Comparison of ENCODE assay signal across 13 cellular contexts in genomic region chr11:128745296-128746183, GRCh38. TPM values are rescaled to one million over a fixed set of nuclear protein-coding genes. Genes with fewer than 3 reads are reported as not detected.
DNase-seq lines count a peak whose midpoint lies in the region; ATAC-seq and TF ChIP-seq lines count a peak whose summit lies in the region.
"Had no signal": no experiment of that assay in that cellular context is flagged by ENCODE, and none has a peak within 500 bp of the region (broad histone marks: within the 10 kb centered on the region; RNA-seq: fewer than 3 reads in every experiment).

No MANE protein-coding gene starts in this region.

- no peaks in the 10 kb centered on the region for H3K9me3 Mint-ChIP-seq in WTC11
- no peaks in the 10 kb centered on the region for H3K9me3 Mint-ChIP-seq in immature natural killer cell

- H3K4me3 Mint-ChIP-seq in WTC11 (no peak overlapping the region), immature natural killer cell (peak overlapping the region; percentile 39 to 71 (median 62))

- no peak overlapping the region for H3K27ac Mint-ChIP-seq in WTC11
- peak overlapping the region; percentile 77 to 98 (median 96) for H3K27ac Mint-ChIP-seq in immature natural killer cell

- DNase-seq in AG09319 (ENCODE audit: extremely low read depth, low read depth) (peak; percentile 27), GM04503 (ENCODE audit: low read depth) (peak; percentile 19), WTC11 (ENCODE audit: low spot score) (no peak), immature natural killer cell (no peak), DMS53 (lab: John Stamatoyannopoulos, UW) (no peak), GM19240 (ENCODE audit: insufficient read length, low spot score) (no peak), NCI-H2171 treated with DMSO at 0.1 percent for 48 hours (lab: John Stamatoyannopoulos, UW) (no peak)
- DNase-seq: foreskin keratinocyte, HCEC 1CT, mammary epithelial cell, NCI-H2081 treated with DMSO at 0.1 percent for 48 hours, SJCRH30 had no signal

- H3K4me1 Mint-ChIP-seq in WTC11 (peaks cover 28% of the 10 kb centered on the region), immature natural killer cell (peaks cover 96 to 97% of the 10 kb centered on the region in 2 donors)

- H3K27me3 Mint-ChIP-seq in WTC11 (ENCODE audit: low read depth): peaks cover 21% of the 10 kb centered on the region
- peaks cover 0 to 5% (median 3%) of the 10 kb centered on the region in 3 donors for H3K27me3 Mint-ChIP-seq in immature natural killer cell (ENCODE audit: low read depth in 3 of 3)

- ATAC-seq in WTC11 (no peak), GM21619 (IDR thresholded peaks at IDR 0.05; ENCODE audit: unreplicated experiment) (no peak)
- ATAC-seq: foreskin keratinocyte had no signal

- POLR2A ChIA-PET in WTC11 (lab: Charles Lee): no interaction called here

- CTCF ChIA-PET in WTC11 (lab: Charles Lee): interaction anchor here (1.2 kb wide), 1 partner anchor 85 kb away, joined by 4 read pairs; no protein-coding TSS in a partner anchor

- H3K36me3 Mint-ChIP-seq in WTC11 (no peaks in the 10 kb centered on the region), immature natural killer cell (peaks cover 5 to 8% (median 6%) of the 10 kb centered on the region in 3 donors)

- TF ChIP-seq CTCF in AG09319 (IDR thresholded peaks at IDR 0.05; ENCODE audit: low read depth, low read length) (peak; percentile 17), WTC11 (IDR thresholded peaks at IDR 0.05) (no peak)

TF ChIP-seq in WTC11, 78 proteins besides CTCF, POLR2A, EP300 and RAD21:
- TF ChIP-seq, protein P1, sequence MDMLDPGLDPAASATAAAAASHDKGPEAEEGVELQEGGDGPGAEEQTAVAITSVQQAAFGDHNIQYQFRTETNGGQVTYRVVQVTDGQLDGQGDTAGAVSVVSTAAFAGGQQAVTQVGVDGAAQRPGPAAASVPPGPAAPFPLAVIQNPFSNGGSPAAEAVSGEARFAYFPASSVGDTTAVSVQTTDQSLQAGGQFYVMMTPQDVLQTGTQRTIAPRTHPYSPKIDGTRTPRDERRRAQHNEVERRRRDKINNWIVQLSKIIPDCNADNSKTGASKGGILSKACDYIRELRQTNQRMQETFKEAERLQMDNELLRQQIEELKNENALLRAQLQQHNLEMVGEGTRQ (CRISPR knock-in tag; IDR thresholded peaks at IDR 0.05): 0 out of 2 replicates have a peak, but pooled peaks have one; percentile 16
- TF ChIP-seq RELA (CRISPR knock-in tag; IDR thresholded peaks at IDR 0.05; ENCODE audit: borderline replicate concordance) (no peak), ZNF423 (CRISPR knock-in tag; IDR thresholded peaks at IDR 0.05) (no peak), JAZF1 (CRISPR knock-in tag; IDR thresholded peaks at IDR 0.05) (no peak), ZSCAN18 (CRISPR knock-in tag; IDR thresholded peaks at IDR 0.05) (no peak), USF1 (CRISPR knock-in tag; IDR thresholded peaks at IDR 0.05) (no peak), E2F4 (CRISPR knock-in tag; IDR thresholded peaks at IDR 0.05; ENCODE audit: borderline replicate concordance, low read depth) (no peak)

RNA-seq across cellular contexts. Expression of gene FLI1, which starts 51.7 kb away (rescaled TPM):
- total RNA-seq in WTC11 (2021): 0.39 to 0.63 TPM (median 0.44 TPM) in 3 replicates
- polyA plus RNA-seq in immature natural killer cell: 100 to 1,000 TPM in 1 of 3 donors, 10 to 100 TPM in 2; 52.2 to 113 (median 61.1) TPM

Comparison
In these comparisons a context has a peak if more than half of its experiments do, and no peak if none do; other contexts are left out.
1. DNase-seq: peak in AG09319 (single experiment) and GM04503 (single experiment); none in WTC11 (single experiment), immature natural killer cell (0 of 3), DMS53 (single experiment), GM19240 (single experiment) and NCI-H2171 treated with DMSO at 0.1 percent for 48 hours (single experiment).